Comparison of ENCODE assay signal across 1 cellular context in the genomic region with DNA sequence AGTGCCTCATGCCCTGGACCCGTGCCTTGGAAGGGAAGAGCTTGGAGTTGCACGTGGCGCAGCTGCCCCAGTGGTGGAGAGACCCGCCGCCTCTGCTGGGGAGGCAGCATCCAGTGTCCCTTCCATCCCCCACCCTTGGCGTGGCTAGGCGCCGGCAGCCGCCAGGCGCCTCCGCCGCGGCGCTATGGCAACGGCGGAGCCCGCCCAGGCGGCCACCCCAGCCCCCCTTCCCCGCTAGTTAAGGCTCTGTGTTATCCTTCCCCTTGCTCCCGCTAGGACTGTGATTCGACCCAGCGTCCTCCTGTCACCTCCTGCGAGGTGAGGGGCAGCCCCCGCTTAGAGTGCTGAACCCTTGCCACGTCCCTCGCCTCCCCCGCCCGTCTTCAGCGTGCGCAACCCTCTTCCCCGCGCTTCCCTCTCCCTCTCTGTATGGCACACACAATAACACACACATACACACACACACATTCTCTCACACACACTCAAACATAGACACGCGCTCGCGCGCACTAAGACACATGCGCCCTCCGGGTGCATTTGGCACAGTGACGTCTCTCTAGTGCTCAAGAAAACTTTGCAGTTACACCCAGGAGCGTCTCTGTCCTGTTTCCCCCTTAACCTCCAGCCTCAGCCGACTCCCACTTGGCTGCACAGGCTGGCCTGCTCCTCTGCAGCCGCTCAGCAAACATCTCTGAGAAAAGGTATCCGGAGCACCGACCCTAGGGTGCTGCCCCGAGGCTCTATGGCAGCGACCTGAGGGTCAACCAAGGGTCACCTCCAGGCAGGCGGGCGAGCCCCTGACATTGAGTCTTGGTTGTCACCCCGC.
TF ChIP-seq lines count a peak whose summit lies in the region.

No MANE protein-coding gene starts in this region.

TF ChIP-seq in GM23338, 12 proteins besides CTCF, POLR2A, EP300 and RAD21 (continued from another document):
- TF ChIP-seq, protein P1, sequence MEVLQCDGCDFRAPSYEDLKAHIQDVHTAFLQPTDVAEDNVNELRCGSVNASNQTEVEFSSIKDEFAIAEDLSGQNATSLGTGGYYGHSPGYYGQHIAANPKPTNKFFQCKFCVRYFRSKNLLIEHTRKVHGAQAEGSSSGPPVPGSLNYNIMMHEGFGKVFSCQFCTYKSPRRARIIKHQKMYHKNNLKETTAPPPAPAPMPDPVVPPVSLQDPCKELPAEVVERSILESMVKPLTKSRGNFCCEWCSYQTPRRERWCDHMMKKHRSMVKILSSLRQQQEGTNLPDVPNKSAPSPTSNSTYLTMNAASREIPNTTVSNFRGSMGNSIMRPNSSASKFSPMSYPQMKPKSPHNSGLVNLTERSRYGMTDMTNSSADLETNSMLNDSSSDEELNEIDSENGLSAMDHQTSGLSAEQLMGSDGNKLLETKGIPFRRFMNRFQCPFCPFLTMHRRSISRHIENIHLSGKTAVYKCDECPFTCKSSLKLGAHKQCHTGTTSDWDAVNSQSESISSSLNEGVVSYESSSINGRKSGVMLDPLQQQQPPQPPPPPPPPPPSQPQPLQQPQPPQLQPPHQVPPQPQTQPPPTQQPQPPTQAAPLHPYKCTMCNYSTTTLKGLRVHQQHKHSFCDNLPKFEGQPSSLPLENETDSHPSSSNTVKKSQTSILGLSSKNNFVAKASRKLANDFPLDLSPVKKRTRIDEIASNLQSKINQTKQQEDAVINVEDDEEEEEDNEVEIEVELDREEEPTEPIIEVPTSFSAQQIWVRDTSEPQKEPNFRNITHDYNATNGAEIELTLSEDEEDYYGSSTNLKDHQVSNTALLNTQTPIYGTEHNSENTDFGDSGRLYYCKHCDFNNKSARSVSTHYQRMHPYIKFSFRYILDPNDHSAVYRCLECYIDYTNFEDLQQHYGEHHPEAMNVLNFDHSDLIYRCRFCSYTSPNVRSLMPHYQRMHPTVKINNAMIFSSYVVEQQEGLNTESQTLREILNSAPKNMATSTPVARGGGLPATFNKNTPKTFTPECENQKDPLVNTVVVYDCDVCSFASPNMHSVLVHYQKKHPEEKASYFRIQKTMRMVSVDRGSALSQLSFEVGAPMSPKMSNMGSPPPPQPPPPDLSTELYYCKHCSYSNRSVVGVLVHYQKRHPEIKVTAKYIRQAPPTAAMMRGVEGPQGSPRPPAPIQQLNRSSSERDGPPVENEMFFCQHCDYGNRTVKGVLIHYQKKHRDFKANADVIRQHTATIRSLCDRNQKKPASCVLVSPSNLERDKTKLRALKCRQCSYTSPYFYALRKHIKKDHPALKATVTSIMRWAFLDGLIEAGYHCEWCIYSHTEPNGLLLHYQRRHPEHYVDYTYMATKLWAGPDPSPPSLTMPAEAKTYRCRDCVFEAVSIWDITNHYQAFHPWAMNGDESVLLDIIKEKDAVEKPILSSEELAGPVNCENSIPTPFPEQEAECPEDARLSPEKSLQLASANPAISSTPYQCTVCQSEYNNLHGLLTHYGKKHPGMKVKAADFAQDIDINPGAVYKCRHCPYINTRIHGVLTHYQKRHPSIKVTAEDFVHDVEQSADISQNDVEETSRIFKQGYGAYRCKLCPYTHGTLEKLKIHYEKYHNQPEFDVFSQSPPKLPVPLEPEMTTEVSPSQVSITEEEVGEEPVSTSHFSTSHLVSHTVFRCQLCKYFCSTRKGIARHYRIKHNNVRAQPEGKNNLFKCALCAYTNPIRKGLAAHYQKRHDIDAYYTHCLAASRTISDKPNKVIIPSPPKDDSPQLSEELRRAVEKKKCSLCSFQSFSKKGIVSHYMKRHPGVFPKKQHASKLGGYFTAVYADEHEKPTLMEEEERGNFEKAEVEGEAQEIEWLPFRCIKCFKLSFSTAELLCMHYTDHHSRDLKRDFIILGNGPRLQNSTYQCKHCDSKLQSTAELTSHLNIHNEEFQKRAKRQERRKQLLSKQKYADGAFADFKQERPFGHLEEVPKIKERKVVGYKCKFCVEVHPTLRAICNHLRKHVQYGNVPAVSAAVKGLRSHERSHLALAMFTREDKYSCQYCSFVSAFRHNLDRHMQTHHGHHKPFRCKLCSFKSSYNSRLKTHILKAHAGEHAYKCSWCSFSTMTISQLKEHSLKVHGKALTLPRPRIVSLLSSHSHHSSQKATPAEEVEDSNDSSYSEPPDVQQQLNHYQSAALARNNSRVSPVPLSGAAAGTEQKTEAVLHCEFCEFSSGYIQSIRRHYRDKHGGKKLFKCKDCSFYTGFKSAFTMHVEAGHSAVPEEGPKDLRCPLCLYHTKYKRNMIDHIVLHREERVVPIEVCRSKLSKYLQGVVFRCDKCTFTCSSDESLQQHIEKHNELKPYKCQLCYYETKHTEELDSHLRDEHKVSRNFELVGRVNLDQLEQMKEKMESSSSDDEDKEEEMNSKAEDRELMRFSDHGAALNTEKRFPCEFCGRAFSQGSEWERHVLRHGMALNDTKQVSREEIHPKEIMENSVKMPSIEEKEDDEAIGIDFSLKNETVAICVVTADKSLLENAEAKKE (CRISPR knock-in tag; IDR thresholded peaks at IDR 0.05) = no peak
